In genomic region chr17:65066858-65067257, GRCh38 we compare ENCODE assay signal across 2 cellular contexts.
TF ChIP-seq lines count a peak whose summit lies in the region.

No MANE protein-coding gene starts in this region.

TF ChIP-seq in IMR-90, 13 proteins besides CTCF, POLR2A, EP300 and RAD21:
- no peak for TF ChIP-seq MAZ (IDR thresholded peaks at IDR 0.05; ENCODE audit: borderline replicate concordance, low read depth, low read length)
- no peak for TF ChIP-seq CHD1 (IDR thresholded peaks at IDR 0.05; ENCODE audit: low read depth, low read length)
- no peak for TF ChIP-seq RFX5 (IDR thresholded peaks at IDR 0.05; ENCODE audit: low read depth, low read length)
- TF ChIP-seq SMC3 (IDR thresholded peaks at IDR 0.05; ENCODE audit: low read depth, low read length), result no peak
- no peak for TF ChIP-seq MXI1 (IDR thresholded peaks at IDR 0.05; ENCODE audit: borderline replicate concordance, low read depth, low read length)

TF ChIP-seq in HepG2, 621 proteins besides CTCF, POLR2A, EP300 and RAD21:
- TF ChIP-seq ATM (IDR thresholded peaks at IDR 0.05; ENCODE audit: borderline replicate concordance) (no peak), FOSL2 (CRISPR knock-in tag; IDR thresholded peaks at IDR 0.05) (0 out of 2 replicates have a peak, but pooled peaks have one; percentile 15)
